ENCODE assay signal across 8 cellular contexts in the genomic region with DNA sequence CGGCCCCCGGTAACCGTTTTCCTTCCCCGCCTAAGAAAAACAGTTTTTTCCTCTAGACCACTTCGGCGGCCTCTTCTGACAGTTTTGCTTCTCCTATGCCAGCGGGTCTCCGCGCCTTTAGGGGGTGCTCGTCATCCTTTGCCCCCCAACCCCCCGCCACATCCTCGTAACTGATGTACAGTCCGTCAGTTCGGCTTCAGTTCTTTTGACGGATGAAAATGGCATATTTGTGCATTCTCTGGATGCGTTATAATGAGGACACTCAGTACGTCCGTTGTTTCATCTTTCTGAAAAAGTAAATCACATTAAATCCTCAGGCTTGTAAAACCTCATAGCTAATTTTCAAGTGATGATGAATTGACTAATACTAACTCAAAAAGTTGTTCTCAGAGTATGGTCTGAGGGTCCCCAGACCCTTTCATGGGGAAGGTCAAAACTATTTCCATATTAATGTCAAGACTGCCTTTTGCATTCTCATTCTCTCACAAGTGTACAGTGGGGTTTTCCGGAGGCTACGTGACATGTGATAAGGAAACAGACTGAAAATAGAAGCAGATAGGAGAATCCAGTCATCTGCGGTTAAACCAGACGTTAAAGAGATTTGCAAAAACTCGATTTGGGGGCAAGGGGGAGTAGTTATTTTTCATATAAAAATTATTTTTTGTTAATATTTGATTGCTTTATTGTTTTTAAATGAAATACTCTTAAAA. TPM values are rescaled to one million over a fixed set of nuclear protein-coding genes. Genes with fewer than 3 reads are reported as not detected.
A peak's percentile ranks its signal among the peaks of the same experiment; 100 is the strongest.
DNase-seq lines count a peak whose midpoint lies in the region; ATAC-seq and TF ChIP-seq lines count a peak whose summit lies in the region.

No MANE protein-coding gene starts in this region.

- peaks cover 12% of the 10 kb centered on the region; the same call in 1 of the 2 replicates for H3F3A ChIP-seq in PC-9 (ENCODE audit: insufficient read depth, low read depth)

- DNase-seq in PC-9, result no peak
- no peak for DNase-seq in ascending aorta (ENCODE audit: low spot score in 2 of 2)
- DNase-seq in stimulated activated CD4-positive, alpha-beta T cell treated with anti-CD3 and anti-CD28 coated beads, Interleukin-1b, Interleukin-23, amount 100 ng/mL, for 24 hours (ENCODE audit: low read depth in 4 of 4, low spot score in 1 of 4), result peak; percentile 11 to 25 (median 20)
- no peak for DNase-seq in middle frontal gyrus (ENCODE audit: extremely low spot score, low spot score)

- H3K36me3 ChIP-seq in BLaER1, result peaks cover 13% of the 10 kb centered on the region
- H3K36me3 ChIP-seq in PC-9 (ENCODE audit: low read depth), result peaks cover 23% of the 10 kb centered on the region
- no peaks in the 10 kb centered on the region for H3K36me3 ChIP-seq in ascending aorta
- H3K36me3 ChIP-seq in iPS-18a (ENCODE audit: control insufficient read depth, low read depth, low read length), result peaks cover 3% of the 10 kb centered on the region

- CTCF ChIA-PET in PC-9 (lab: Charles Lee), result no interaction called here

- peak overlapping the region; percentile 98 for H3K27ac ChIP-seq in BLaER1
- no peak overlapping the region for H3K27ac ChIP-seq in PC-9
- H3K27ac ChIP-seq in ascending aorta, result peak overlapping the region; percentile 99
- H3K27ac ChIP-seq in iPS-18a (ENCODE audit: low read length), result no peak overlapping the region

- H3K4me1 ChIP-seq in BLaER1, result peaks cover 52% of the 10 kb centered on the region
- peaks cover 25% of the 10 kb centered on the region for H3K4me1 ChIP-seq in PC-9 (replicated peaks; ENCODE audit: insufficient read depth)
- H3K4me1 ChIP-seq in ascending aorta, result peaks cover 7 to 18% of the 10 kb centered on the region in 2 donors
- H3K4me1 ChIP-seq in iPS-18a (ENCODE audit: control insufficient read depth, low read depth, low read length), result peaks cover 25% of the 10 kb centered on the region

- BruUV-seq in PC-9 (replicated peaks; lab: Mats Ljungman, UMichigan), result no TSS peak

- no peaks in the 10 kb centered on the region for H3K9me2 ChIP-seq in PC-9 (ENCODE audit: insufficient read depth)

- H2AFZ ChIP-seq in PC-9, result peak overlapping the region; percentile 87

- peaks cover 41% of the 10 kb centered on the region for H3K79me2 ChIP-seq in PC-9 (ENCODE audit: low read depth)

- peak; percentile 15 for ATAC-seq in GM18517 (IDR thresholded peaks at IDR 0.05; ENCODE audit: unreplicated experiment)
- peak; percentile 11 for ATAC-seq in HG03039 (IDR thresholded peaks at IDR 0.05; ENCODE audit: unreplicated experiment)

- H3K27me3 ChIP-seq in BLaER1 (no peaks in the 10 kb centered on the region), PC-9 (ENCODE audit: insufficient read depth, low read depth) (no peaks in the 10 kb centered on the region), ascending aorta (no peaks in the 10 kb centered on the region), iPS-18a (ENCODE audit: control insufficient read depth, insufficient read depth, low read length) (peaks cover 6% of the 10 kb centered on the region)

- POLR2A ChIA-PET in PC-9 (lab: Charles Lee; ENCODE audit: unreplicated experiment), result no interaction called here

- peak overlapping the region; percentile 98 for H3K9ac ChIP-seq in BLaER1
- H3K9ac ChIP-seq in iPS-18a (ENCODE audit: low read length), result peak overlapping the region; percentile 97

- H3K9me3 ChIP-seq in BLaER1 (no peaks in the 10 kb centered on the region), PC-9 (ENCODE audit: insufficient read depth, low read depth) (no peaks in the 10 kb centered on the region), ascending aorta (no peaks in the 10 kb centered on the region), iPS-18a (ENCODE audit: control insufficient read depth, low read depth, low read length) (no peaks in the 10 kb centered on the region)

- intact Hi-C loops in PC-9 (cut with micrococcal nuclease; ENCODE audit: unreplicated experiment), result loop anchor here (2.0 to 10.0 kb wide), 2 partner anchors 207 to 369 kb away; no protein-coding TSS in a partner anchor
- intact Hi-C loops in ascending aorta (cut with DNase I), result loop anchor here (2.0 to 10.0 kb wide), 7 partner anchors 108 to 793 kb away; a partner anchor contains a TSS

- H3K4me3 ChIP-seq in BLaER1 (peak overlapping the region; percentile 96), PC-9 (peak overlapping the region; percentile 98), ascending aorta (peak overlapping the region; percentile 71 to 77), iPS-18a (ENCODE audit: low read length) (peak overlapping the region; percentile 94)

- H4K20me1 ChIP-seq in BLaER1, result peaks cover 41% of the 10 kb centered on the region
- H4K20me1 ChIP-seq in PC-9 (ENCODE audit: insufficient read depth), result 0 out of 2 replicates have a peak, but pooled peaks cover 6% of the 10 kb centered on the region

- H3K4me2 ChIP-seq in BLaER1, result peak overlapping the region; percentile 78
- H3K4me2 ChIP-seq in PC-9, result peak overlapping the region; percentile 98

- 0 out of 2 replicates have a peak, but pooled peaks have one; percentile 18 for TF ChIP-seq CTCF in PC-9 (conservative IDR thresholded peaks at IDR 0.05)
- no peak for TF ChIP-seq CTCF in ascending aorta (IDR thresholded peaks at IDR 0.05)

RNA-seq across cellular contexts. Expression of a gene that starts 0.8 kb away (rescaled TPM):
- total RNA-seq in PC-9 (2021) (466 and 587 TPM in 2 replicates), ascending aorta (116 TPM)

RNA-seq across cellular contexts. Expression of a gene that starts 53.7 kb away (rescaled TPM):
- 29.1 and 38.3 TPM in 2 replicates for total RNA-seq in PC-9 (2021)
- total RNA-seq in ascending aorta, result 11.8 TPM

Comparison
In these comparisons a context has a peak if more than half of its experiments do, and no peak if none do; other contexts are left out.
1. H3K27ac ChIP-seq: peak in BLaER1 (single experiment) and ascending aorta (2 of 2); none in PC-9 (single experiment) and iPS-18a (single experiment).
2. DNase-seq: peak in stimulated activated CD4-positive, alpha-beta T cell treated with anti-CD3 and anti-CD28 coated beads, Interleukin-1b, Interleukin-23, amount 100 ng/mL, for 24 hours (4 of 4); none in PC-9 (0 of 2), ascending aorta (0 of 2) and middle frontal gyrus (single experiment).
3. Peak in every context shown above with its lines, with median percentiles within 50 percentile points of each other: H3K4me3 ChIP-seq.